In genomic region chr9:126391713-126392661, GRCh38 we compare ENCODE assay signal across 18 cellular contexts.
DNase-seq lines count a peak whose midpoint lies in the region; ATAC-seq and TF ChIP-seq lines count a peak whose summit lies in the region.
"Had no signal": no experiment of that assay in that cellular context is flagged by ENCODE, and none has a peak within 500 bp of the region (broad histone marks: within the 10 kb centered on the region; RNA-seq: fewer than 3 reads in every experiment).

No MANE protein-coding gene starts in this region.

- H3K9me3 Mint-ChIP-seq in endothelial cell (ENCODE audit: unreplicated experiment) (no peaks in the 10 kb centered on the region), progenitor cell of endocrine pancreas (ENCODE audit: low read depth) (no peaks in the 10 kb centered on the region)

- H3K4me1 Mint-ChIP-seq in endothelial cell (ENCODE audit: unreplicated experiment) (peaks cover 25% of the 10 kb centered on the region), progenitor cell of endocrine pancreas (ENCODE audit: low read depth) (no peaks in the 10 kb centered on the region)

- ATAC-seq in heart left ventricle: peak in 1 of 4 donors; percentile 19
- no peak for ATAC-seq in Right ventricle myocardium inferior
- no peak for ATAC-seq in GM21619 (IDR thresholded peaks at IDR 0.05; ENCODE audit: unreplicated experiment)

- H3K4me3 ChIP-seq in heart left ventricle: no peak overlapping the region
- no peak overlapping the region for H3K4me3 ChIP-seq in transverse colon
- H3K4me3 ChIP-seq: hepatocyte, PC-9 had no signal

- no peak for TF ChIP-seq POLR2A in heart left ventricle (IDR thresholded peaks at IDR 0.05)
- no peak for TF ChIP-seq POLR2A in transverse colon (IDR thresholded peaks at IDR 0.05)

- TF ChIP-seq CTCF in heart left ventricle (IDR thresholded peaks at IDR 0.05) (no peak), endothelial cell (IDR thresholded peaks at IDR 0.05; ENCODE audit: unreplicated experiment) (no peak), progenitor cell of endocrine pancreas (IDR thresholded peaks at IDR 0.05; ENCODE audit: unreplicated experiment) (no peak), transverse colon (IDR thresholded peaks at IDR 0.05) (no peak), RWPE1 (conservative IDR thresholded peaks at IDR 0.05; ENCODE audit: low read depth) (no peak)

- H3K27me3 Mint-ChIP-seq in endothelial cell (ENCODE audit: unreplicated experiment): no peaks in the 10 kb centered on the region
- H3K27me3 Mint-ChIP-seq in progenitor cell of endocrine pancreas: no peaks in the 10 kb centered on the region

- POLR2A ChIA-PET in HEK293T (lab: Yijun Ruan, JAX): no interaction called here
- POLR2A ChIA-PET in RWPE1 (lab: Yijun Ruan, JAX; ENCODE audit: low non-redundant PET): no interaction called here

- DNase-seq in heart left ventricle (no peak), Right ventricle myocardium inferior (ENCODE audit: missing footprints) (no peak), endothelial cell (ENCODE audit: low spot score) (no peak), progenitor cell of endocrine pancreas (ENCODE audit: low spot score, unreplicated experiment) (no peak), transverse colon (no peak), HEK293T (ENCODE audit: extremely low spot score) (no peak), RWPE1 (ENCODE audit: low spot score) (no peak)
- DNase-seq: activated effector memory CD4-positive, alpha-beta T cell treated with anti-CD3 and anti-CD28 coated beads, Interleukin-2, amount 50 U/mL, for 16 hours; kidney glomerular epithelial cell; MM.1S; NCI-H2029 treated with DMSO at 0.1 percent for 48 hours; NCI-H69; retina; stimulated activated CD4-positive, alpha-beta T cell treated with anti-CD3 and anti-CD28 coated beads, Interleukin-1b, Interleukin-23, amount 100 ng/mL, for 48 hours had no signal

- H3K4me3 Mint-ChIP-seq in endothelial cell (ENCODE audit: unreplicated experiment) (peak overlapping the region; percentile 26), progenitor cell of endocrine pancreas (ENCODE audit: low read depth) (no peak overlapping the region)

- TF ChIP-seq EP300 in transverse colon (IDR thresholded peaks at IDR 0.05; ENCODE audit: low read depth): no peak

- intact Hi-C loops in heart left ventricle (cut with DNase I): loop anchor here in 6 of 10 donors (5.0 to 10.0 kb wide), 3 partner anchors 65 to 987 kb away; partner anchors contain the start of gene MVB12B (in 2 of the 6)
- intact Hi-C loops in Right ventricle myocardium inferior (cut with DNase I): loop anchor here (5.0 kb wide), 1 partner anchor 65 kb away; the partner anchor contains the start of gene MVB12B
- intact Hi-C loops in transverse colon (cut with DNase I; ENCODE audit: low total_unique reads): no loop called here

- H3K27me3 ChIP-seq in heart left ventricle: no peaks in the 10 kb centered on the region
- H3K27me3 ChIP-seq in transverse colon: no peaks in the 10 kb centered on the region
- H3K27me3 ChIP-seq: hepatocyte had no signal

- peaks cover 0 to 59% (median 16%) of the 10 kb centered on the region in 12 donors for H3K4me1 ChIP-seq in heart left ventricle
- peaks cover 4 to 36% (median 9%) of the 10 kb centered on the region in 4 donors for H3K4me1 ChIP-seq in transverse colon

- CTCF ChIA-PET in HEK293T (lab: Yijun Ruan, JAX): no interaction called here
- CTCF ChIA-PET in RWPE1 (lab: Yijun Ruan, JAX): interaction anchor here (0.6 to 1.3 kb wide), 5 partner anchors 16 to 981 kb away, joined by 3 to 4 read pairs (median 3); no protein-coding TSS in a partner anchor

- H3K36me3 Mint-ChIP-seq in endothelial cell (ENCODE audit: low read depth, unreplicated experiment) (peaks cover 9% of the 10 kb centered on the region), progenitor cell of endocrine pancreas (ENCODE audit: insufficient read depth) (peaks cover 24% of the 10 kb centered on the region)

- 64 to 76% (median 68%) methylated on average over 23 to 24 of the region's 24 CpGs for WGBS in heart left ventricle, 4 donors
- 80 to 86% methylated on average over 11 to 24 of the region's 24 CpGs for WGBS in transverse colon (ENCODE audit: low coverage in 1 of 2), 2 donors

- in situ Hi-C loops in transverse colon (cut with MboI; ENCODE audit: low pct_ligation_motif_present in 1 of 4, low pct_unique_long_range_greater_than_20kb in 1 of 4, low sequenced_read_pairs in 3 of 4): loop anchor here in 2 of 4 donors (10.0 to 25.0 kb wide), 2 partner anchors 87 to 980 kb away; no protein-coding TSS in a partner anchor

- H3K9me3 ChIP-seq in heart left ventricle (no peaks in the 10 kb centered on the region), transverse colon (no peaks in the 10 kb centered on the region)

- H3K27ac ChIP-seq in heart left ventricle (peak overlapping the region; percentile 19 to 68 (median 58)), transverse colon (peak overlapping the region; percentile 42 to 61 (median 45)), RWPE1 (no peak overlapping the region)
- H3K27ac ChIP-seq: hepatocyte, PC-9, VCaP had no signal

- peaks cover 0 to 57% (median 37%) of the 10 kb centered on the region in 9 donors for H3K36me3 ChIP-seq in heart left ventricle
- H3K36me3 ChIP-seq in transverse colon: peaks cover 0 to 2% (median 0%) of the 10 kb centered on the region in 4 donors

- H3K27ac Mint-ChIP-seq in endothelial cell (ENCODE audit: unreplicated experiment) (no peak overlapping the region), progenitor cell of endocrine pancreas (peak overlapping the region; percentile 1)

TF ChIP-seq in HEK293T, 16 proteins besides CTCF, POLR2A, EP300 and RAD21:
- TF ChIP-seq LEF1 (IDR thresholded peaks at IDR 0.05; ENCODE audit: borderline replicate concordance) (no peak), TARDBP (IDR thresholded peaks at IDR 0.05) (no peak), SUZ12 (IDR thresholded peaks at IDR 0.05) (no peak), ZNF384 (IDR thresholded peaks at IDR 0.05) (no peak)
